7 cellular contexts compared by ENCODE assay signal in the genomic region with DNA sequence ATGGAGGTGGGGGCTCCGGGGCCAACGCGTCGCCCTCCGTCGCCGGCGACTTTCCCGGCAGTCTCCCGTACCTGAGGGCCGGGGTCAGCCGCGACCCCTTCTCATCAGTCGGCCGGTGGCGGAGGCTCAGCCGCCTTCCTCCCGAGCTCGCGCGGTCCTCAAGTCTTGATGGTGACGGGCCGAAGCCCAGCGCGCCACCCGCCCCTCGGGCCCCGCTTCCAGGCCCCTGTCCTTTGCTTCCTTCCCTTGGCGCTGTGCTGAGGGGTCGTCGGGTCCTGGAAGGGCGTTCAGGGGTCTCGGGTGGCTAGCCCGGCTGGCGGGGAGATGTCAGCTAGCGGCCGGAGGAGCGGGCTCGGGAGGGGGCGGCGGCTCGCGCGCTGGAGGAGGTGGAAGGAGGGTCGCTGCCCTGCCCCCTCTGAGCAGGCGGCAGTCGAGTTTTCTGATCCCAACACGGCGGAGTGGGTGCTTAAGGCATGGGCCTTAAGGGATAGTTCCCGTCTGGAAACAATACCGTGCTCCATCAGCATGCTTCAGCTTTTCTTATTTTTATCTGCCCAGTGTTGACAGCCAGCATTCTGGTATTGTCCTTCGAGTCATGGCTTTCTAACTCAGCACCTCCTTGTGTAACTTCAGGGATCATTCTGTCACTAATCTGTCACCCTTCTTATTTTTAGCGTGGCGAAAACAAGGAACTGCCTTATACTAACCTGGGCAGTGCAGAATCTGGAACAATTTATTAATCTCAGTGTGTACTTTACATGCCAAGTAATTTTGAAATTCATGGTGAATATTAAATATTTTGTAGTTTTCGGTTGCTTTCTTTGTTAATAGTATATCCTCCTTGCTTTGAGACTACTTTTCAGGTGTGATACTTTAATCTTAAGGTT. TPM values are rescaled to one million over a fixed set of nuclear protein-coding genes. Genes with fewer than 3 reads are reported as not detected.
A peak's percentile ranks its signal among the peaks of the same experiment; 100 is the strongest.
DNase-seq lines count a peak whose midpoint lies in the region; ATAC-seq and TF ChIP-seq lines count a peak whose summit lies in the region.

No MANE protein-coding gene starts in this region.

- H2BK15ac ChIP-seq in neuronal stem cell (ENCODE audit: low read length): peak overlapping the region; percentile 75

- H3K27me3 ChIP-seq in OCI-LY3 (ENCODE audit: low read depth, low read length) (no peaks in the 10 kb centered on the region), neuronal stem cell (ENCODE audit: control insufficient read depth in 3 of 3, insufficient read depth in 3 of 3, low read depth in 1 of 3, low read length in 3 of 3) (no peaks in the 10 kb centered on the region)

- H2AFZ ChIP-seq in OCI-LY3 (ENCODE audit: low read depth, low read length) (peak overlapping the region; percentile 91; the same call in 1 of the 2 replicates), neuronal stem cell (ENCODE audit: low read length) (peak overlapping the region; percentile 96)

- H3K4ac ChIP-seq in neuronal stem cell (ENCODE audit: low read length): no peak overlapping the region

- H3K23ac ChIP-seq in neuronal stem cell (ENCODE audit: low read depth, low read length, poor library complexity): peak overlapping the region; percentile 95

- H4K91ac ChIP-seq in neuronal stem cell (ENCODE audit: low read depth, low read length, poor library complexity): no peak overlapping the region

- H2BK120ac ChIP-seq in neuronal stem cell (ENCODE audit: low read depth, low read length): peak overlapping the region; percentile 89

- H3K9me3 ChIP-seq in OCI-LY3 (ENCODE audit: insufficient read depth, low read length) (no peaks in the 10 kb centered on the region), neuronal stem cell (replicated peaks in 1 of 2; ENCODE audit: control insufficient read depth in 2 of 2, insufficient read depth in 1 of 2, low read depth in 1 of 2, low read length in 2 of 2) (no peaks in the 10 kb centered on the region)

- no CpG with 5 or more reads among the region's 55 CpGs for WGBS in neuronal stem cell (ENCODE audit: extremely low coverage in 2 of 2, insufficient read length in 2 of 2, insufficient replicate concordance in 1 of 2), 2 donors

- H2BK5ac ChIP-seq in neuronal stem cell (ENCODE audit: low read length): peak overlapping the region; percentile 100

- H3K4me1 ChIP-seq in OCI-LY3 (ENCODE audit: low read length): peaks cover 26% of the 10 kb centered on the region
- H3K4me1 ChIP-seq in neuronal stem cell (ENCODE audit: control insufficient read depth in 2 of 2, insufficient read depth in 1 of 2, low read depth in 1 of 2, low read length in 2 of 2): peaks cover 5 to 13% of the 10 kb centered on the region in 2 donors

- H3K27ac ChIP-seq in OCI-LY3 (ENCODE audit: low read length) (peak overlapping the region; percentile 65), neuronal stem cell (replicated peaks; ENCODE audit: low read length) (peak overlapping the region; percentile 95)

- H3K18ac ChIP-seq in neuronal stem cell (ENCODE audit: low read length): peak overlapping the region; percentile 97

- ATAC-seq in HG03139 (IDR thresholded peaks at IDR 0.05; ENCODE audit: unreplicated experiment): peak; percentile 6
- no peak for ATAC-seq in GM19452 (IDR thresholded peaks at IDR 0.05; ENCODE audit: unreplicated experiment)

- peaks cover 4% of the 10 kb centered on the region for H3K36me3 ChIP-seq in OCI-LY3 (replicated peaks; ENCODE audit: low read depth, low read length)
- peaks cover 0 to 25% of the 10 kb centered on the region in 2 donors for H3K36me3 ChIP-seq in neuronal stem cell (replicated peaks in 1 of 2; ENCODE audit: control insufficient read depth in 2 of 2, insufficient read depth in 2 of 2, low read length in 2 of 2)

- TF ChIP-seq CTCF in GM12865 (IDR thresholded peaks at IDR 0.05; ENCODE audit: insufficient read depth, low read depth, low read length, missing control alignments): no peak
- TF ChIP-seq CTCF in OCI-LY3 (IDR thresholded peaks at IDR 0.05; ENCODE audit: low read depth, low read length): no peak
- no peak for TF ChIP-seq CTCF in foreskin fibroblast (IDR thresholded peaks at IDR 0.05; ENCODE audit: low read depth, low read length)

- H3K4me2 ChIP-seq in OCI-LY3 (ENCODE audit: low read length) (peak overlapping the region; percentile 86), neuronal stem cell (ENCODE audit: insufficient read depth, low read length, poor library complexity, severe bottlenecking) (peak overlapping the region; percentile 93)

- peak overlapping the region; percentile 43 for H2AK5ac ChIP-seq in neuronal stem cell (ENCODE audit: low read depth, low read length)

- H2BK12ac ChIP-seq in neuronal stem cell (ENCODE audit: low read length): no peak overlapping the region

- H3K79me1 ChIP-seq in neuronal stem cell (ENCODE audit: low read depth, low read length): peaks cover 4% of the 10 kb centered on the region

- peaks cover 51% of the 10 kb centered on the region for H3K79me2 ChIP-seq in OCI-LY3 (ENCODE audit: low read length)

- H4K20me1 ChIP-seq in OCI-LY3 (ENCODE audit: insufficient read depth, low read length): peaks cover 21% of the 10 kb centered on the region; the same call in 1 of the 2 replicates

- H3K9ac ChIP-seq in OCI-LY3 (ENCODE audit: low read length): peak overlapping the region; percentile 90
- H3K9ac ChIP-seq in neuronal stem cell (ENCODE audit: low read depth, low read length, poor library complexity): peak overlapping the region; percentile 89

- H3K14ac ChIP-seq in neuronal stem cell (ENCODE audit: low read length): peak overlapping the region; percentile 84

- H3K4me3 ChIP-seq in GM12865 (ENCODE audit: low read depth, low read length) (peak overlapping the region; percentile 92), OCI-LY3 (ENCODE audit: low read length) (peak overlapping the region; percentile 96), foreskin fibroblast (ENCODE audit: low read depth in 1 of 2, low read length in 2 of 2) (peak overlapping the region; percentile 94 to 95), neuronal stem cell (ENCODE audit: low read length in 2 of 2) (peak overlapping the region; percentile 88 to 96)

- no peak overlapping the region for H4K8ac ChIP-seq in neuronal stem cell (ENCODE audit: low read depth, low read length)

- DNase-seq in GM12865 (ENCODE audit: low read depth): peak; percentile 39
- DNase-seq in activated gamma-delta T cell treated with Interleukin-2 at 50 U/mL for 16 hours: peak; percentile 10
- peak in 1 of 2 donors; percentile 55 for DNase-seq in foreskin fibroblast
- peak; percentile 57 for DNase-seq in neuronal stem cell (ENCODE audit: low spot score)

RNA-seq across cellular contexts. Expression of gene PHTF2, which starts 0.7 kb away (rescaled TPM):
- 22.0 TPM for polyA plus RNA-seq in neuronal stem cell (2013, experiment 1 of 2)
- 21.6 TPM for polyA plus RNA-seq in neuronal stem cell (2013, experiment 2 of 2)

RNA-seq across cellular contexts. Expression of gene TMEM60, which starts 1.1 kb away (rescaled TPM):
- polyA plus RNA-seq in neuronal stem cell (2013, experiment 1 of 2): 36.4 TPM
- 36.2 TPM for polyA plus RNA-seq in neuronal stem cell (2013, experiment 2 of 2)
